Comparison of ENCODE assay signal across 13 cellular contexts in the genomic region with DNA sequence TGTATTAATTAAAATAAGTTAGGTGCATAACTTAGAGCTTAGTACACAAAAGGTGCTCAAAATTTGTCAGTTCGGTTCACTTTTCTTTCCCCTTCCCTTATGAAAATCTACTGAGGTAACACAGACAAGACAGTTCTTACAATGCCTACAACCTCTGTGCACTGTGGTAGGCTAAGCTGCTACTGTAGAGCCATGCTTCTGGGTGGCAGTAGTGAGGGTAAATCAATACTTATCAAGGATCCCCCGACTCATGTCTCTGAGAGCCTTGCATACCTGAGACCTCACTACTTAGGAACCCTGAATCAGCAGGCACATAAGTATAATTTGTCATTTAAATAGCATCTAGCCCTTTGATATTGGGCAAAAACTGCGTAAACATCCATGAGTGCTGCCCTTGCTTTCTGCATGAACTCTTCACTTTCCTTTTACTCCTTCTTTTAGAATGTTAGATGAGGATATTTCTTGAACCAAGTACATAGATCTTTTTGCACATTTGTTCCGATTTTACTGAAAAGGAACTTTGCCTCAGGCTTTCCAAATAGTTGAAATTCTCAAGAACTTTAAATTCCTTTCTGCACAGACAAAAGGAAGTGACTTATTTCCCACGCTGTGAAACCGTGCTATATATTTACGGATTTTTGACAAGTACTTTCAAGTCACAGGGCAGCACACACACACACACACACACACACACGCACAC.
DNase-seq lines count a peak whose midpoint lies in the region; ATAC-seq and TF ChIP-seq lines count a peak whose summit lies in the region.
"Had no signal": no experiment of that assay in that cellular context is flagged by ENCODE, and none has a peak within 500 bp of the region (broad histone marks: within the 10 kb centered on the region; RNA-seq: fewer than 3 reads in every experiment).

No MANE protein-coding gene starts in this region.

- DNase-seq in GM04504 (ENCODE audit: low read depth) (peak; percentile 60), fibroblast of the aortic adventitia (ENCODE audit: low read depth) (peak; percentile 68), skeletal muscle cell (ENCODE audit: low read depth) (peak; percentile 32), head of caudate nucleus (no peak), GM13976 (ENCODE audit: low spot score) (no peak)
- DNase-seq in activated T-cell treated with anti-CD3 and anti-CD28 coated beads, Interleukin-2, amount 50 U/mL, for 4 hours: no peak
- DNase-seq: activated B cell treated with CpG ODN at 0.5 μM for 24 hours; activated naive CD4-positive, alpha-beta T cell treated with anti-CD3 and anti-CD28 coated beads, Interleukin-2, amount 50 U/mL, for 16 hours; CD4-positive, alpha-beta T cell; stimulated activated CD4-positive, alpha-beta T cell treated with anti-CD3 and anti-CD28 coated beads, Interleukin-4, amount 100 ng/mL, for 4 hours had no signal

- TF ChIP-seq CTCF in fibroblast of the aortic adventitia (IDR thresholded peaks at IDR 0.05; ENCODE audit: insufficient read depth, low read length): no peak
- no peak for TF ChIP-seq CTCF in GM13976 (IDR thresholded peaks at IDR 0.05; ENCODE audit: borderline replicate concordance, control extremely low read depth, extremely low read depth, insufficient read depth, missing control alignments)

- H3K27me3 Mint-ChIP-seq in activated T-cell treated with anti-CD3 and anti-CD28 coated beads, Interleukin-2, amount 50 U/mL, for 4 hours (ENCODE audit: low read depth): peaks cover 8% of the 10 kb centered on the region

- H3K4me3 ChIP-seq in fibroblast of the aortic adventitia (ENCODE audit: low read depth, low read length): no peak overlapping the region
- H3K4me3 ChIP-seq in skeletal muscle cell (ENCODE audit: low read depth, low read length): no peak overlapping the region

- H3K4me1 Mint-ChIP-seq in activated T-cell treated with anti-CD3 and anti-CD28 coated beads, Interleukin-2, amount 50 U/mL, for 4 hours (ENCODE audit: low read depth): peaks cover 19% of the 10 kb centered on the region

- in situ Hi-C loops in GM13976 (cut with MboI; ENCODE audit: low sequenced_read_pairs, unreplicated experiment): no loop called here

- no peaks in the 10 kb centered on the region for H3K36me3 Mint-ChIP-seq in activated T-cell treated with anti-CD3 and anti-CD28 coated beads, Interleukin-2, amount 50 U/mL, for 4 hours (ENCODE audit: insufficient read depth)
- H3K36me3 Mint-ChIP-seq: stimulated activated memory B cell treated with anti-CD40 and anti-IgM and Interleukin-4, amounts not matched to agents 10 μg/mL and 1 μg/mL and 100 μg/mL, for 72 hours had no signal

- intact Hi-C loops in head of caudate nucleus (cut with DNase I): no loop called here

- H3K9me3 Mint-ChIP-seq in activated T-cell treated with anti-CD3 and anti-CD28 coated beads, Interleukin-2, amount 50 U/mL, for 4 hours: no peaks in the 10 kb centered on the region
- H3K9me3 Mint-ChIP-seq: CD4-positive, alpha-beta T cell; stimulated activated memory B cell treated with anti-CD40 and anti-IgM and Interleukin-4, amounts not matched to agents 10 μg/mL and 1 μg/mL and 100 μg/mL, for 72 hours had no signal

- ATAC-seq in SK-N-SH treated with all-trans-retinoic acid at 6 μM for 48 hours: peak; percentile 58
- no peak for ATAC-seq in activated T-cell treated with anti-CD3 and anti-CD28 coated beads, Interleukin-2, amount 50 U/mL, for 4 hours
- ATAC-seq: esophagus mucosa; stimulated activated memory B cell treated with anti-CD40 and anti-IgM and Interleukin-4, amounts not matched to agents 10 μg/mL and 1 μg/mL and 100 μg/mL, for 72 hours had no signal

- H3K4me3 Mint-ChIP-seq in activated T-cell treated with anti-CD3 and anti-CD28 coated beads, Interleukin-2, amount 50 U/mL, for 4 hours: no peak overlapping the region
- H3K4me3 Mint-ChIP-seq: activated B cell treated with CpG ODN at 0.5 μM for 24 hours; CD4-positive, alpha-beta T cell; stimulated activated memory B cell treated with anti-CD40 and anti-IgM and Interleukin-4, amounts not matched to agents 10 μg/mL and 1 μg/mL and 100 μg/mL, for 72 hours had no signal

TF ChIP-seq in SK-N-SH treated with all-trans-retinoic acid at 6 μM for 48 hours, 23 proteins besides CTCF, POLR2A, EP300 and RAD21:
- no peak for TF ChIP-seq TCF4 (CRISPR knock-in tag; IDR thresholded peaks at IDR 0.05; ENCODE audit: borderline replicate concordance)
- TF ChIP-seq, protein P1, sequence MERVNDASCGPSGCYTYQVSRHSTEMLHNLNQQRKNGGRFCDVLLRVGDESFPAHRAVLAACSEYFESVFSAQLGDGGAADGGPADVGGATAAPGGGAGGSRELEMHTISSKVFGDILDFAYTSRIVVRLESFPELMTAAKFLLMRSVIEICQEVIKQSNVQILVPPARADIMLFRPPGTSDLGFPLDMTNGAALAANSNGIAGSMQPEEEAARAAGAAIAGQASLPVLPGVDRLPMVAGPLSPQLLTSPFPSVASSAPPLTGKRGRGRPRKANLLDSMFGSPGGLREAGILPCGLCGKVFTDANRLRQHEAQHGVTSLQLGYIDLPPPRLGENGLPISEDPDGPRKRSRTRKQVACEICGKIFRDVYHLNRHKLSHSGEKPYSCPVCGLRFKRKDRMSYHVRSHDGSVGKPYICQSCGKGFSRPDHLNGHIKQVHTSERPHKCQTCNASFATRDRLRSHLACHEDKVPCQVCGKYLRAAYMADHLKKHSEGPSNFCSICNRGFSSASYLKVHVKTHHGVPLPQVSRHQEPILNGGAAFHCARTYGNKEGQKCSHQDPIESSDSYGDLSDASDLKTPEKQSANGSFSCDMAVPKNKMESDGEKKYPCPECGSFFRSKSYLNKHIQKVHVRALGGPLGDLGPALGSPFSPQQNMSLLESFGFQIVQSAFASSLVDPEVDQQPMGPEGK (CRISPR knock-in tag; IDR thresholded peaks at IDR 0.05; ENCODE audit: borderline replicate concordance): no peak
- no peak for TF ChIP-seq ZNF8 (CRISPR knock-in tag; IDR thresholded peaks at IDR 0.05)
- TF ChIP-seq ZFP30 (CRISPR knock-in tag; IDR thresholded peaks at IDR 0.05): no peak
- TF ChIP-seq, protein P2, sequence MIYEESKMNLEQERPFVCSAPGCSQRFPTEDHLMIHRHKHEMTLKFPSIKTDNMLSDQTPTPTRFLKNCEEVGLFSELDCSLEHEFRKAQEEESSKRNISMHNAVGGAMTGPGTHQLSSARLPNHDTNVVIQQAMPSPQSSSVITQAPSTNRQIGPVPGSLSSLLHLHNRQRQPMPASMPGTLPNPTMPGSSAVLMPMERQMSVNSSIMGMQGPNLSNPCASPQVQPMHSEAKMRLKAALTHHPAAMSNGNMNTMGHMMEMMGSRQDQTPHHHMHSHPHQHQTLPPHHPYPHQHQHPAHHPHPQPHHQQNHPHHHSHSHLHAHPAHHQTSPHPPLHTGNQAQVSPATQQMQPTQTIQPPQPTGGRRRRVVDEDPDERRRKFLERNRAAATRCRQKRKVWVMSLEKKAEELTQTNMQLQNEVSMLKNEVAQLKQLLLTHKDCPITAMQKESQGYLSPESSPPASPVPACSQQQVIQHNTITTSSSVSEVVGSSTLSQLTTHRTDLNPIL (CRISPR knock-in tag; IDR thresholded peaks at IDR 0.05; ENCODE audit: low read depth): no peak
- no peak for TF ChIP-seq ARNTL (CRISPR knock-in tag; IDR thresholded peaks at IDR 0.05; ENCODE audit: borderline replicate concordance, low read depth)
- no peak for TF ChIP-seq ESRRG (CRISPR knock-in tag; IDR thresholded peaks at IDR 0.05)
- TF ChIP-seq, protein P3, sequence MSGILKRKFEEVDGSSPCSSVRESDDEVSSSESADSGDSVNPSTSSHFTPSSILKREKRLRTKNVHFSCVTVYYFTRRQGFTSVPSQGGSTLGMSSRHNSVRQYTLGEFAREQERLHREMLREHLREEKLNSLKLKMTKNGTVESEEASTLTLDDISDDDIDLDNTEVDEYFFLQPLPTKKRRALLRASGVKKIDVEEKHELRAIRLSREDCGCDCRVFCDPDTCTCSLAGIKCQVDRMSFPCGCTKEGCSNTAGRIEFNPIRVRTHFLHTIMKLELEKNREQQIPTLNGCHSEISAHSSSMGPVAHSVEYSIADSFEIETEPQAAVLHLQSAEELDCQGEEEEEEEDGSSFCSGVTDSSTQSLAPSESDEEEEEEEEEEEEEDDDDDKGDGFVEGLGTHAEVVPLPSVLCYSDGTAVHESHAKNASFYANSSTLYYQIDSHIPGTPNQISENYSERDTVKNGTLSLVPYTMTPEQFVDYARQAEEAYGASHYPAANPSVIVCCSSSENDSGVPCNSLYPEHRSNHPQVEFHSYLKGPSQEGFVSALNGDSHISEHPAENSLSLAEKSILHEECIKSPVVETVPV (CRISPR knock-in tag; IDR thresholded peaks at IDR 0.05): 0 out of 2 replicates have a peak, but pooled peaks have one; percentile 33
- TF ChIP-seq ISL1 (CRISPR knock-in tag; IDR thresholded peaks at IDR 0.05): 0 out of 2 replicates have a peak, but pooled peaks have one; percentile 22
- TF ChIP-seq, protein P4, sequence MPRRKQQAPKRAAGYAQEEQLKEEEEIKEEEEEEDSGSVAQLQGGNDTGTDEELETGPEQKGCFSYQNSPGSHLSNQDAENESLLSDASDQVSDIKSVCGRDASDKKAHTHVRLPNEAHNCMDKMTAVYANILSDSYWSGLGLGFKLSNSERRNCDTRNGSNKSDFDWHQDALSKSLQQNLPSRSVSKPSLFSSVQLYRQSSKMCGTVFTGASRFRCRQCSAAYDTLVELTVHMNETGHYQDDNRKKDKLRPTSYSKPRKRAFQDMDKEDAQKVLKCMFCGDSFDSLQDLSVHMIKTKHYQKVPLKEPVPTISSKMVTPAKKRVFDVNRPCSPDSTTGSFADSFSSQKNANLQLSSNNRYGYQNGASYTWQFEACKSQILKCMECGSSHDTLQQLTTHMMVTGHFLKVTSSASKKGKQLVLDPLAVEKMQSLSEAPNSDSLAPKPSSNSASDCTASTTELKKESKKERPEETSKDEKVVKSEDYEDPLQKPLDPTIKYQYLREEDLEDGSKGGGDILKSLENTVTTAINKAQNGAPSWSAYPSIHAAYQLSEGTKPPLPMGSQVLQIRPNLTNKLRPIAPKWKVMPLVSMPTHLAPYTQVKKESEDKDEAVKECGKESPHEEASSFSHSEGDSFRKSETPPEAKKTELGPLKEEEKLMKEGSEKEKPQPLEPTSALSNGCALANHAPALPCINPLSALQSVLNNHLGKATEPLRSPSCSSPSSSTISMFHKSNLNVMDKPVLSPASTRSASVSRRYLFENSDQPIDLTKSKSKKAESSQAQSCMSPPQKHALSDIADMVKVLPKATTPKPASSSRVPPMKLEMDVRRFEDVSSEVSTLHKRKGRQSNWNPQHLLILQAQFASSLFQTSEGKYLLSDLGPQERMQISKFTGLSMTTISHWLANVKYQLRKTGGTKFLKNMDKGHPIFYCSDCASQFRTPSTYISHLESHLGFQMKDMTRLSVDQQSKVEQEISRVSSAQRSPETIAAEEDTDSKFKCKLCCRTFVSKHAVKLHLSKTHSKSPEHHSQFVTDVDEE (CRISPR knock-in tag; IDR thresholded peaks at IDR 0.05): no peak
- TF ChIP-seq GLIS3 (CRISPR knock-in tag; IDR thresholded peaks at IDR 0.05): no peak

Comparison
In these comparisons a context has a peak if more than half of its experiments do, and no peak if none do; other contexts are left out.
1. DNase-seq: peak in GM04504 (single experiment), fibroblast of the aortic adventitia (single experiment) and skeletal muscle cell (single experiment); none in activated T-cell treated with anti-CD3 and anti-CD28 coated beads, Interleukin-2, amount 50 U/mL, for 4 hours (single experiment), head of caudate nucleus (0 of 42) and GM13976 (single experiment).